8 cellular contexts compared by ENCODE assay signal in the genomic region with DNA sequence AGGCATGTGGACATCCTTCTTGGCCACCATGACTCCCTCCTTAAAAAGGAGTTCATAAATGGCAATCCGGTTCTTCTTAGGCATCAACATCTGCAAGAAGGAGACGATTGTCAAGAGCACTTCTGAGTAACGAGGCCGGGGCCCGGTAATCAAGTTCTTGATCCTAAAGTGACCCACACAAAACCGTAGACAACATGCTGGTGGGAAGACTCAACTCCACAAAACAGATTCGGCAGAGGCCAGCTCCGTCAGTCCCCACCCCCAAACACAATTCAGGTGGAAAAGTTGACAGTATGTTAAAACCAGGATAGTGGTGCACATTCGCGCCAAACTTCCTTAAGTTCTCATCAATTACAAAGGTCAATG. TPM values are rescaled to one million over a fixed set of nuclear protein-coding genes. Genes with fewer than 3 reads are reported as not detected.
DNase-seq lines count a peak whose midpoint lies in the region; TF ChIP-seq lines count a peak whose summit lies in the region.

No MANE protein-coding gene starts in this region.

- H3K27me3 ChIP-seq in Karpas-422 (ENCODE audit: low read length) (no peaks in the 10 kb centered on the region), mucosa of rectum (ENCODE audit: control insufficient read depth in 2 of 2, insufficient read depth in 2 of 2, low read length in 2 of 2) (no peaks in the 10 kb centered on the region)

- H3K9me3 ChIP-seq in Karpas-422 (ENCODE audit: low read length) (no peaks in the 10 kb centered on the region), mucosa of rectum (ENCODE audit: control insufficient read depth in 2 of 2, low read length in 2 of 2) (no peaks in the 10 kb centered on the region)

- H3K4me3 ChIP-seq in Karpas-422 (ENCODE audit: low read length): peak overlapping the region; percentile 100
- peak overlapping the region; percentile 92 to 97 for H3K4me3 ChIP-seq in mucosa of rectum (ENCODE audit: low read length in 2 of 2)

- peaks cover 33% of the 10 kb centered on the region for H3K79me2 ChIP-seq in Karpas-422 (ENCODE audit: low read length)

- intact Hi-C loops in MCF 10A (cut with micrococcal nuclease): no loop called here

- peak overlapping the region; percentile 100 for H3K27ac Mint-ChIP-seq in MCF 10A (ENCODE audit: low read depth, unreplicated experiment)

- H3K4me1 ChIP-seq in Karpas-422 (ENCODE audit: low read length): peaks cover 20% of the 10 kb centered on the region
- H3K4me1 ChIP-seq in mucosa of rectum (ENCODE audit: control insufficient read depth in 2 of 2, insufficient read depth in 2 of 2, low read length in 2 of 2): peaks cover 8 to 12% of the 10 kb centered on the region in 2 donors

- peak overlapping the region; percentile 96 for H3K4me3 Mint-ChIP-seq in MCF 10A (ENCODE audit: unreplicated experiment)

- H3K9ac ChIP-seq in Karpas-422 (ENCODE audit: low read length) (peak overlapping the region; percentile 97), mucosa of rectum (ENCODE audit: low read depth in 1 of 2, low read length in 2 of 2) (peak overlapping the region; percentile 89 to 99)

- no peak for TF ChIP-seq CTCF in MCF 10A (IDR thresholded peaks at IDR 0.05; ENCODE audit: unreplicated experiment)

- peaks cover 16% of the 10 kb centered on the region for H3K4me1 Mint-ChIP-seq in MCF 10A (ENCODE audit: insufficient read depth, unreplicated experiment)

- peaks cover 27% of the 10 kb centered on the region; the same call in 1 of the 2 replicates for H4K20me1 ChIP-seq in Karpas-422 (ENCODE audit: insufficient read depth, low read depth, low read length)

- BruUV-seq in MCF 10A (replicated peaks; lab: Mats Ljungman, UMichigan): no TSS peak

- H2AFZ ChIP-seq in Karpas-422 (ENCODE audit: low read length): no peak overlapping the region

- peak; percentile 24 for DNase-seq in AG20443 (ENCODE audit: low spot score)
- no peak for DNase-seq in Karpas-422
- no peak for DNase-seq in MCF 10A (ENCODE audit: unreplicated experiment)
- no peak for DNase-seq in NCI-H128 (lab: John Stamatoyannopoulos, UW; ENCODE audit: unreplicated experiment)
- no peak for DNase-seq in DMS53 treated with DMSO at 0.1 percent for 48 hours (lab: John Stamatoyannopoulos, UW; ENCODE audit: unreplicated experiment)
- DNase-seq in NCI-H1436 (lab: John Stamatoyannopoulos, UW): no peak
- DNase-seq in occipital lobe (lab: John Stamatoyannopoulos, UW): no peak

- H3K27me3 Mint-ChIP-seq in MCF 10A (ENCODE audit: insufficient read depth, unreplicated experiment): no peaks in the 10 kb centered on the region

- POLR2A ChIA-PET in MCF 10A (lab: Yijun Ruan, JAX): interaction anchor here (0.6 to 4.5 kb wide), 12 partner anchors 10 to 1078 kb away, joined by 3 to 55 read pairs (median 4); partner anchors contain the start of genes NUDT3, SMIM29 and ZBTB9

- H3K27ac ChIP-seq in Karpas-422 (ENCODE audit: low read length) (peak overlapping the region; percentile 85), mucosa of rectum (ENCODE audit: low read depth in 2 of 2, low read length in 2 of 2) (peak overlapping the region; percentile 70 to 71)

- peaks cover 46% of the 10 kb centered on the region for H3K36me3 ChIP-seq in Karpas-422 (ENCODE audit: insufficient read depth, low read length)
- peaks cover 32 to 41% of the 10 kb centered on the region in 2 donors for H3K36me3 ChIP-seq in mucosa of rectum (ENCODE audit: control insufficient read depth in 2 of 2, insufficient read depth in 2 of 2, low read length in 2 of 2)

- CTCF ChIA-PET in MCF 10A (lab: Yijun Ruan, JAX): interaction anchor here (0.6 to 3.5 kb wide), 3 partner anchors 10 to 175 kb away, joined by 3 to 35 read pairs (median 3); no protein-coding TSS in a partner anchor

- H3K36me3 Mint-ChIP-seq in MCF 10A (ENCODE audit: insufficient read depth, unreplicated experiment): peaks cover 58% of the 10 kb centered on the region

- peak overlapping the region; percentile 90 for H3K4me2 ChIP-seq in Karpas-422 (ENCODE audit: low read depth, low read length, poor library complexity, severe bottlenecking)

- no peaks in the 10 kb centered on the region for H3K9me3 Mint-ChIP-seq in MCF 10A (ENCODE audit: unreplicated experiment)

- H3K9me2 ChIP-seq in Karpas-422 (replicated peaks; ENCODE audit: insufficient read depth, low read length): no peaks in the 10 kb centered on the region

RNA-seq across cellular contexts. Expression of gene RPS10, which starts 0.8 kb away (rescaled TPM):
- total RNA-seq in Karpas-422 (2014; rRNA removed; shearing (Covaris generic); ENCODE audit: low replicate concordance): 2,938 and 3,077 TPM in 2 replicates
- 1,490 and 1,644 TPM in 2 replicates for total RNA-seq in MCF 10A (2022)
- 1,021 TPM for total RNA-seq in occipital lobe

RNA-seq across cellular contexts. Expression of gene NUDT3, which starts 32.6 kb away (rescaled TPM):
- total RNA-seq in Karpas-422 (2014; rRNA removed; shearing (Covaris generic); ENCODE audit: low replicate concordance): 33.7 and 41.7 TPM in 2 replicates
- total RNA-seq in MCF 10A (2022) (22.4 and 23.6 TPM in 2 replicates), occipital lobe (116 TPM)

RNA-seq across cellular contexts. Expression of gene PACSIN1, which starts 40.8 kb away (rescaled TPM):
- not detected in 2 replicates for total RNA-seq in Karpas-422 (2014; rRNA removed; shearing (Covaris generic); ENCODE audit: low replicate concordance)
- not detected in 2 replicates for total RNA-seq in MCF 10A (2022)
- total RNA-seq in occipital lobe: 2.8 TPM
